19 cellular contexts compared by ENCODE assay signal in genomic region chr20:14673164-14673563, GRCh38.
A peak's percentile ranks its signal among the peaks of the same experiment; 100 is the strongest.
DNase-seq lines count a peak whose midpoint lies in the region; ATAC-seq and TF ChIP-seq lines count a peak whose summit lies in the region.
"Had no signal": no experiment of that assay in that cellular context is flagged by ENCODE, and none has a peak within 500 bp of the region (broad histone marks: within the 10 kb centered on the region; RNA-seq: fewer than 3 reads in every experiment).

No MANE protein-coding gene starts in this region.

- H3K4me1 ChIP-seq in BE2C (peaks cover 4% of the 10 kb centered on the region; the same call in 1 of the 2 replicates), mucosa of descending colon (ENCODE audit: low read depth) (no peaks in the 10 kb centered on the region)
- H3K4me1 ChIP-seq: A549, SJCRH30 had no signal

- H3K9me3 ChIP-seq in BE2C = no peaks in the 10 kb centered on the region
- no peaks in the 10 kb centered on the region for H3K9me3 ChIP-seq in mucosa of descending colon
- H3K9me3 ChIP-seq: A549, MG63, SJCRH30 had no signal

- no peaks in the 10 kb centered on the region for H3K27me3 ChIP-seq in BE2C
- H3K27me3 ChIP-seq: MG63, SJCRH30 had no signal

- DNase-seq in BE2C (peak; percentile 14), NCI-H69 (lab: John Stamatoyannopoulos, UW) (peak; percentile 29), fibroblast of villous mesenchyme (ENCODE audit: low read depth) (peak; percentile 33), mucosa of descending colon (no peak), inferior parietal cortex (ENCODE audit: extremely low spot score) (no peak)
- no peak for DNase-seq in activated CD4-positive, alpha-beta T cell treated with anti-CD3 and anti-CD28 coated beads, Interleukin-2, amount 50 U/mL, for 48 hours
- DNase-seq: DMS 273 treated with DMSO at 0.1 percent for 48 hours, HFFc6, IMR-90, Karpas-422, MG63, NCI-H1092, NCI-H146, NCI-H2081, NCI-H748 treated with DMSO at 0.1 percent for 48 hours, PC-9, SJCRH30 had no signal

- intact Hi-C loops in mucosa of descending colon (cut with DNase I, micrococcal nuclease) = no loop called here

- no peak overlapping the region for H3K4me3 ChIP-seq in BE2C (ENCODE audit: low read depth, low read length)
- H3K4me3 ChIP-seq in fibroblast of villous mesenchyme (ENCODE audit: low read depth, low read length) = no peak overlapping the region
- H3K4me3 ChIP-seq in mucosa of descending colon = no peak overlapping the region
- H3K4me3 ChIP-seq: A549, MG63, PC-9, SJCRH30 had no signal

- H3K36me3 ChIP-seq in BE2C = no peaks in the 10 kb centered on the region
- H3K36me3 ChIP-seq in mucosa of descending colon (ENCODE audit: low read depth) = no peaks in the 10 kb centered on the region
- H3K36me3 ChIP-seq: MG63, SJCRH30 had no signal

- no peak for TF ChIP-seq CTCF in BE2C (IDR thresholded peaks at IDR 0.05; ENCODE audit: low read depth, low read length)
- no peak for TF ChIP-seq CTCF in fibroblast of villous mesenchyme (IDR thresholded peaks at IDR 0.05; ENCODE audit: insufficient read depth, low read depth, low read length)
- no peak for TF ChIP-seq CTCF in mucosa of descending colon (IDR thresholded peaks at IDR 0.05)

- ATAC-seq in mucosa of descending colon (peak; percentile 62), GM19395 (IDR thresholded peaks at IDR 0.05; ENCODE audit: unreplicated experiment) (no peak)

Comparison
In these comparisons a context has a peak if more than half of its experiments do, and no peak if none do; other contexts are left out.
1. DNase-seq: peak in BE2C (single experiment), NCI-H69 (single experiment) and fibroblast of villous mesenchyme (single experiment); none in mucosa of descending colon (0 of 3), activated CD4-positive, alpha-beta T cell treated with anti-CD3 and anti-CD28 coated beads, Interleukin-2, amount 50 U/mL, for 48 hours (0 of 2) and inferior parietal cortex (single experiment).